ENCODE assay signal across 27 cellular contexts in genomic region chr16:89132194-89133005, GRCh38. TPM values are rescaled to one million over a fixed set of nuclear protein-coding genes. Genes with fewer than 3 reads are reported as not detected.
DNase-seq lines count a peak whose midpoint lies in the region; ATAC-seq, FAIRE-seq and TF ChIP-seq lines count a peak whose summit lies in the region.
"Had no signal": no experiment of that assay in that cellular context is flagged by ENCODE, and none has a peak within 500 bp of the region (broad histone marks: within the 10 kb centered on the region; RNA-seq: fewer than 3 reads in every experiment).

No MANE protein-coding gene starts in this region.

- WGBS in aorta, 2 donors, result 93 to 94% methylated on average over 22 of the region's 22 CpGs

- DNase-seq in natural killer cell treated with Interleukin-12 subunit alpha and Interleukin-12 subunit beta and Interleukin-15 and Interleukin-18, amount 100 ng/mL, for 72 hours (ENCODE audit: low spot score), result peak; percentile 20
- DNase-seq in natural killer cell, result no peak
- peak; percentile 35 for DNase-seq in RWPE2 (ENCODE audit: low spot score)
- DNase-seq in left colon, result no peak
- DNase-seq in aorta, result peak; percentile 19 to 64
- DNase-seq in H54 (ENCODE audit: insufficient read length, low spot score), result no peak
- DNase-seq in NCI-H446 (lab: John Stamatoyannopoulos, UW), result no peak
- no peak for DNase-seq in stimulated activated CD4-positive, alpha-beta T cell treated with anti-CD3 and anti-CD28 coated beads, Interleukin-15, amount 100 ng/mL, for 24 hours
- DNase-seq: ACHN; activated CD4-positive, alpha-beta T cell treated with anti-CD3 and anti-CD28 coated beads, Interleukin-2, amount 10 ng/mL, durations not matched to agents 24 days and 14 days; activated naive CD4-positive, alpha-beta T cell treated with anti-CD3 and anti-CD28 coated beads for 36 hours; activated T-cell treated with anti-CD3 and anti-CD28 coated beads, Interleukin-2, amount 50 U/mL, for 4 hours; caudate nucleus; dermis blood vessel endothelial cell; islet precursor cell; NCI-H1694; NCI-H510A treated with DMSO at 0.1 percent for 48 hours; stimulated activated CD4-positive, alpha-beta T cell treated with anti-CD3 and anti-CD28 coated beads, Interleukin-4, amount 100 ng/mL, for 24 hours; stimulated activated naive CD4-positive, alpha-beta T cell had no signal

- no peak overlapping the region for H3K27ac ChIP-seq in RWPE2 (ENCODE audit: poor library complexity, severe bottlenecking)
- no peak overlapping the region for H3K27ac ChIP-seq in aorta (ENCODE audit: low read depth in 1 of 2, low read length in 2 of 2)
- H3K27ac ChIP-seq: KMS-11, RWPE1 had no signal

- H3K4me1 ChIP-seq in RWPE2 (ENCODE audit: insufficient read depth, poor library complexity, severe bottlenecking) (no peaks in the 10 kb centered on the region), aorta (ENCODE audit: control insufficient read depth in 1 of 2, insufficient read depth in 2 of 2, low read length in 2 of 2) (no peaks in the 10 kb centered on the region)

- intact Hi-C loops in natural killer cell (cut with micrococcal nuclease) (no loop called here), left colon (cut with DNase I, micrococcal nuclease) (no loop called here), aorta (cut with DNase I) (no loop called here)

- TF ChIP-seq POLR2A in H54 (IDR thresholded peaks at IDR 0.05; ENCODE audit: low read depth, low read length), result no peak

- H3K4me3 ChIP-seq in RWPE2 (ENCODE audit: severe bottlenecking), result no peak overlapping the region
- no peak overlapping the region for H3K4me3 ChIP-seq in aorta (ENCODE audit: low read length in 2 of 2)

- H3K36me3 Mint-ChIP-seq in natural killer cell treated with Interleukin-12 subunit alpha and Interleukin-12 subunit beta and Interleukin-15 and Interleukin-18, amount 100 ng/mL, for 72 hours, result peaks cover 23% of the 10 kb centered on the region
- H3K36me3 Mint-ChIP-seq in natural killer cell, result peaks cover 16% of the 10 kb centered on the region

- TF ChIP-seq CTCF in natural killer cell (IDR thresholded peaks at IDR 0.05) (no peak), RWPE2 (IDR thresholded peaks at IDR 0.05; ENCODE audit: poor library complexity, severe bottlenecking) (no peak)

- H3K4me1 Mint-ChIP-seq in natural killer cell treated with Interleukin-12 subunit alpha and Interleukin-12 subunit beta and Interleukin-15 and Interleukin-18, amount 100 ng/mL, for 72 hours (ENCODE audit: low read depth in 2 of 2), result peaks cover 4 to 24% of the 10 kb centered on the region in 2 donors
- H3K4me1 Mint-ChIP-seq in natural killer cell, result peaks cover 14 to 21% of the 10 kb centered on the region in 2 donors
- H3K4me1 Mint-ChIP-seq: memory B cell had no signal

- no peak overlapping the region for H3K4me3 Mint-ChIP-seq in natural killer cell treated with Interleukin-12 subunit alpha and Interleukin-12 subunit beta and Interleukin-15 and Interleukin-18, amount 100 ng/mL, for 72 hours
- no peak overlapping the region for H3K4me3 Mint-ChIP-seq in natural killer cell
- H3K4me3 Mint-ChIP-seq: activated CD4-positive, alpha-beta T cell treated with anti-CD3 and anti-CD28 coated beads, Interleukin-2, amount 10 ng/mL, durations not matched to agents 24 days and 14 days; activated naive CD4-positive, alpha-beta T cell treated with anti-CD3 and anti-CD28 coated beads for 36 hours; activated T-cell treated with anti-CD3 and anti-CD28 coated beads, Interleukin-2, amount 50 U/mL, for 4 hours; memory B cell had no signal

- H3K27ac Mint-ChIP-seq in natural killer cell treated with Interleukin-12 subunit alpha and Interleukin-12 subunit beta and Interleukin-15 and Interleukin-18, amount 100 ng/mL, for 72 hours, result no peak overlapping the region
- H3K27ac Mint-ChIP-seq in natural killer cell, result no peak overlapping the region
- H3K27ac Mint-ChIP-seq: activated CD4-positive, alpha-beta T cell treated with anti-CD3 and anti-CD28 coated beads, Interleukin-2, amount 10 ng/mL, durations not matched to agents 24 days and 14 days; activated naive CD4-positive, alpha-beta T cell treated with anti-CD3 and anti-CD28 coated beads for 36 hours; memory B cell had no signal

- H3K36me3 ChIP-seq in RWPE2 (ENCODE audit: low read depth), result peaks cover 46% of the 10 kb centered on the region
- peaks cover 0 to 2% of the 10 kb centered on the region in 2 donors for H3K36me3 ChIP-seq in aorta (ENCODE audit: control insufficient read depth in 1 of 2, insufficient read depth in 2 of 2, low read length in 1 of 2)

- no peaks in the 10 kb centered on the region for H3K27me3 ChIP-seq in RWPE2 (ENCODE audit: insufficient read depth, poor library complexity, severe bottlenecking)
- H3K27me3 ChIP-seq in aorta (ENCODE audit: control insufficient read depth in 1 of 2, insufficient read depth in 2 of 2, low read length in 1 of 2), result no peaks in the 10 kb centered on the region

- no peaks in the 10 kb centered on the region for H3K9me3 Mint-ChIP-seq in natural killer cell treated with Interleukin-12 subunit alpha and Interleukin-12 subunit beta and Interleukin-15 and Interleukin-18, amount 100 ng/mL, for 72 hours
- no peaks in the 10 kb centered on the region for H3K9me3 Mint-ChIP-seq in natural killer cell
- H3K9me3 Mint-ChIP-seq: activated CD4-positive, alpha-beta T cell treated with anti-CD3 and anti-CD28 coated beads, Interleukin-2, amount 10 ng/mL, durations not matched to agents 24 days and 14 days; activated naive CD4-positive, alpha-beta T cell treated with anti-CD3 and anti-CD28 coated beads for 36 hours; activated T-cell treated with anti-CD3 and anti-CD28 coated beads, Interleukin-2, amount 50 U/mL, for 4 hours; memory B cell had no signal

- peak in 1 of 2 donors; percentile 28 for ATAC-seq in natural killer cell treated with Interleukin-12 subunit alpha and Interleukin-12 subunit beta and Interleukin-15 and Interleukin-18, amount 100 ng/mL, for 72 hours
- ATAC-seq in natural killer cell (no peak), RWPE2 (ENCODE audit: low read depth) (no peak), left colon (peak; percentile 9), aorta (ENCODE audit: low FRiP score) (no peak)
- ATAC-seq: activated T-cell treated with anti-CD3 and anti-CD28 coated beads, Interleukin-2, amount 50 U/mL, for 4 hours; SK-N-SH treated with all-trans-retinoic acid at 6 μM for 48 hours had no signal

- no peaks in the 10 kb centered on the region for H3K27me3 Mint-ChIP-seq in natural killer cell treated with Interleukin-12 subunit alpha and Interleukin-12 subunit beta and Interleukin-15 and Interleukin-18, amount 100 ng/mL, for 72 hours
- no peaks in the 10 kb centered on the region for H3K27me3 Mint-ChIP-seq in natural killer cell (ENCODE audit: low read depth in 2 of 2)
- H3K27me3 Mint-ChIP-seq: activated CD4-positive, alpha-beta T cell treated with anti-CD3 and anti-CD28 coated beads, Interleukin-2, amount 10 ng/mL, durations not matched to agents 24 days and 14 days; memory B cell had no signal

- H3K9me3 ChIP-seq in RWPE2 (ENCODE audit: severe bottlenecking) (peaks cover 3% of the 10 kb centered on the region), aorta (ENCODE audit: control insufficient read depth, low read length) (no peaks in the 10 kb centered on the region)

- FAIRE-seq in H54 (lab: Jason Lieb, UNC), result no peak
- FAIRE-seq: D721Med had no signal

RNA-seq across cellular contexts. Expression of gene ACSF3, which starts 38.7 kb away (rescaled TPM):
- total RNA-seq in natural killer cell treated with Interleukin-12 subunit alpha and Interleukin-12 subunit beta and Interleukin-15 and Interleukin-18, amount 100 ng/mL, for 72 hours, result 100 to 1,000 TPM in 1 of 2 donors, 10 to 100 TPM in 1; 52.3 to 125 TPM
- total RNA-seq in natural killer cell, result 10 to 100 TPM; 45.0 to 71.4 (median 51.6) TPM
- 10 to 100 TPM; 55.6 to 62.9 TPM for total RNA-seq in left colon
- 10 to 100 TPM; 19.3 to 33.2 TPM for total RNA-seq in aorta
- 10 to 100 TPM; 20.0 to 48.4 TPM for polyA plus RNA-seq in aorta

RNA-seq across cellular contexts. Expression of gene CDH15, which starts 39.1 kb away (rescaled TPM):
- not detected for total RNA-seq in natural killer cell treated with Interleukin-12 subunit alpha and Interleukin-12 subunit beta and Interleukin-15 and Interleukin-18, amount 100 ng/mL, for 72 hours
- total RNA-seq in natural killer cell (under 1 TPM in 1 of 3 donors, not detected in 2; 0.20 TPM), left colon (not detected), aorta (under 1 TPM in 1 of 2 donors, not detected in 1; 0.21 TPM)
- polyA plus RNA-seq in aorta, result under 1 TPM in 1 of 2 donors, not detected in 1; 0.08 TPM
- total RNA-seq: activated CD4-positive, alpha-beta T cell treated with anti-CD3 and anti-CD28 coated beads, Interleukin-2, amount 10 ng/mL, durations not matched to agents 24 days and 14 days; activated naive CD4-positive, alpha-beta T cell treated with anti-CD3 and anti-CD28 coated beads for 36 hours; activated T-cell treated with anti-CD3 and anti-CD28 coated beads, Interleukin-2, amount 50 U/mL, for 4 hours; dermis blood vessel endothelial cell; HT-29; omental fat pad; T-helper 2 cell treated with Interferon-gamma antibody and Interleukin-4, amounts not matched to agents 100 ng/mL and 5 ng/mL, for 36 hours had no signal

Comparison
In these comparisons a context has a peak if more than half of its experiments do, and no peak if none do; other contexts are left out.
1. DNase-seq: peak in natural killer cell treated with Interleukin-12 subunit alpha and Interleukin-12 subunit beta and Interleukin-15 and Interleukin-18, amount 100 ng/mL, for 72 hours (single experiment), RWPE2 (single experiment) and aorta (2 of 2); none in natural killer cell (single experiment), left colon (0 of 2), H54 (single experiment), NCI-H446 (0 of 2) and stimulated activated CD4-positive, alpha-beta T cell treated with anti-CD3 and anti-CD28 coated beads, Interleukin-15, amount 100 ng/mL, for 24 hours (single experiment).